Comparison of ENCODE assay signal across 2 cellular contexts in the genomic region with DNA sequence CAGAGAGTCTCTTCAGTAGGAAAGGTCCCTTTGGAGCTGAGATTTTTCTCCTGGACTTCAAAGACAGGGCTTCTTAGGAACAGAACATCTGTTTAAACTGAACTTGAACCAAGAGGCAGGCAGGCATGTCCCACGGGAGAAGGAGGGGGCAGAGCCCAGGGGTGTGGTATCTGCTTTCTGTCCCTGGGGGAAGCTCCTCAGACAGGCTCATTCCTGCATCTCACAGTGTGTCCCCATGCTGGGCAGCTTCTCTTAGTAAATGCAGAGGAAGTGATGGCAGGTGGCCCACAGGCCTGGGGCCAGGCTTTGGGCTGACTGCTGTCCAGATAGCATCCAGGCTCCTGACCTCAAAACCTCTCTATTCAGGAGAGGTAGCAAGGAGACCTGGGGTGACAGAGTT.
TF ChIP-seq lines count a peak whose summit lies in the region.

No MANE protein-coding gene starts in this region.

TF ChIP-seq in GM23338, 12 proteins besides CTCF, POLR2A, EP300 and RAD21:
- TF ChIP-seq, protein P1, sequence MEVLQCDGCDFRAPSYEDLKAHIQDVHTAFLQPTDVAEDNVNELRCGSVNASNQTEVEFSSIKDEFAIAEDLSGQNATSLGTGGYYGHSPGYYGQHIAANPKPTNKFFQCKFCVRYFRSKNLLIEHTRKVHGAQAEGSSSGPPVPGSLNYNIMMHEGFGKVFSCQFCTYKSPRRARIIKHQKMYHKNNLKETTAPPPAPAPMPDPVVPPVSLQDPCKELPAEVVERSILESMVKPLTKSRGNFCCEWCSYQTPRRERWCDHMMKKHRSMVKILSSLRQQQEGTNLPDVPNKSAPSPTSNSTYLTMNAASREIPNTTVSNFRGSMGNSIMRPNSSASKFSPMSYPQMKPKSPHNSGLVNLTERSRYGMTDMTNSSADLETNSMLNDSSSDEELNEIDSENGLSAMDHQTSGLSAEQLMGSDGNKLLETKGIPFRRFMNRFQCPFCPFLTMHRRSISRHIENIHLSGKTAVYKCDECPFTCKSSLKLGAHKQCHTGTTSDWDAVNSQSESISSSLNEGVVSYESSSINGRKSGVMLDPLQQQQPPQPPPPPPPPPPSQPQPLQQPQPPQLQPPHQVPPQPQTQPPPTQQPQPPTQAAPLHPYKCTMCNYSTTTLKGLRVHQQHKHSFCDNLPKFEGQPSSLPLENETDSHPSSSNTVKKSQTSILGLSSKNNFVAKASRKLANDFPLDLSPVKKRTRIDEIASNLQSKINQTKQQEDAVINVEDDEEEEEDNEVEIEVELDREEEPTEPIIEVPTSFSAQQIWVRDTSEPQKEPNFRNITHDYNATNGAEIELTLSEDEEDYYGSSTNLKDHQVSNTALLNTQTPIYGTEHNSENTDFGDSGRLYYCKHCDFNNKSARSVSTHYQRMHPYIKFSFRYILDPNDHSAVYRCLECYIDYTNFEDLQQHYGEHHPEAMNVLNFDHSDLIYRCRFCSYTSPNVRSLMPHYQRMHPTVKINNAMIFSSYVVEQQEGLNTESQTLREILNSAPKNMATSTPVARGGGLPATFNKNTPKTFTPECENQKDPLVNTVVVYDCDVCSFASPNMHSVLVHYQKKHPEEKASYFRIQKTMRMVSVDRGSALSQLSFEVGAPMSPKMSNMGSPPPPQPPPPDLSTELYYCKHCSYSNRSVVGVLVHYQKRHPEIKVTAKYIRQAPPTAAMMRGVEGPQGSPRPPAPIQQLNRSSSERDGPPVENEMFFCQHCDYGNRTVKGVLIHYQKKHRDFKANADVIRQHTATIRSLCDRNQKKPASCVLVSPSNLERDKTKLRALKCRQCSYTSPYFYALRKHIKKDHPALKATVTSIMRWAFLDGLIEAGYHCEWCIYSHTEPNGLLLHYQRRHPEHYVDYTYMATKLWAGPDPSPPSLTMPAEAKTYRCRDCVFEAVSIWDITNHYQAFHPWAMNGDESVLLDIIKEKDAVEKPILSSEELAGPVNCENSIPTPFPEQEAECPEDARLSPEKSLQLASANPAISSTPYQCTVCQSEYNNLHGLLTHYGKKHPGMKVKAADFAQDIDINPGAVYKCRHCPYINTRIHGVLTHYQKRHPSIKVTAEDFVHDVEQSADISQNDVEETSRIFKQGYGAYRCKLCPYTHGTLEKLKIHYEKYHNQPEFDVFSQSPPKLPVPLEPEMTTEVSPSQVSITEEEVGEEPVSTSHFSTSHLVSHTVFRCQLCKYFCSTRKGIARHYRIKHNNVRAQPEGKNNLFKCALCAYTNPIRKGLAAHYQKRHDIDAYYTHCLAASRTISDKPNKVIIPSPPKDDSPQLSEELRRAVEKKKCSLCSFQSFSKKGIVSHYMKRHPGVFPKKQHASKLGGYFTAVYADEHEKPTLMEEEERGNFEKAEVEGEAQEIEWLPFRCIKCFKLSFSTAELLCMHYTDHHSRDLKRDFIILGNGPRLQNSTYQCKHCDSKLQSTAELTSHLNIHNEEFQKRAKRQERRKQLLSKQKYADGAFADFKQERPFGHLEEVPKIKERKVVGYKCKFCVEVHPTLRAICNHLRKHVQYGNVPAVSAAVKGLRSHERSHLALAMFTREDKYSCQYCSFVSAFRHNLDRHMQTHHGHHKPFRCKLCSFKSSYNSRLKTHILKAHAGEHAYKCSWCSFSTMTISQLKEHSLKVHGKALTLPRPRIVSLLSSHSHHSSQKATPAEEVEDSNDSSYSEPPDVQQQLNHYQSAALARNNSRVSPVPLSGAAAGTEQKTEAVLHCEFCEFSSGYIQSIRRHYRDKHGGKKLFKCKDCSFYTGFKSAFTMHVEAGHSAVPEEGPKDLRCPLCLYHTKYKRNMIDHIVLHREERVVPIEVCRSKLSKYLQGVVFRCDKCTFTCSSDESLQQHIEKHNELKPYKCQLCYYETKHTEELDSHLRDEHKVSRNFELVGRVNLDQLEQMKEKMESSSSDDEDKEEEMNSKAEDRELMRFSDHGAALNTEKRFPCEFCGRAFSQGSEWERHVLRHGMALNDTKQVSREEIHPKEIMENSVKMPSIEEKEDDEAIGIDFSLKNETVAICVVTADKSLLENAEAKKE (CRISPR knock-in tag; IDR thresholded peaks at IDR 0.05) = peak; percentile 58; the same call in 1 of the 2 replicates
- TF ChIP-seq ZNF114 (CRISPR knock-in tag; IDR thresholded peaks at IDR 0.05) = no peak

TF ChIP-seq in WTC11, 78 proteins besides CTCF, POLR2A, EP300 and RAD21 (continued from another document):
- TF ChIP-seq, protein P2, sequence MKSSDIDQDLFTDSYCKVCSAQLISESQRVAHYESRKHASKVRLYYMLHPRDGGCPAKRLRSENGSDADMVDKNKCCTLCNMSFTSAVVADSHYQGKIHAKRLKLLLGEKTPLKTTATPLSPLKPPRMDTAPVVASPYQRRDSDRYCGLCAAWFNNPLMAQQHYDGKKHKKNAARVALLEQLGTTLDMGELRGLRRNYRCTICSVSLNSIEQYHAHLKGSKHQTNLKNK (CRISPR knock-in tag; IDR thresholded peaks at IDR 0.05) = no peak
- TF ChIP-seq ETV6 (CRISPR knock-in tag; IDR thresholded peaks at IDR 0.05) = no peak
- no peak for TF ChIP-seq SOX15 (CRISPR knock-in tag; IDR thresholded peaks at IDR 0.05)
TF ChIP-seq in WTC11: peak in this region for 0.
